8 cellular contexts compared by ENCODE assay signal in genomic region chrX:7925867-7926472, GRCh38. TPM values are rescaled to one million over a fixed set of nuclear protein-coding genes. Genes with fewer than 3 reads are reported as not detected.
DNase-seq lines count a peak whose midpoint lies in the region; ATAC-seq and TF ChIP-seq lines count a peak whose summit lies in the region.

No MANE protein-coding gene starts in this region.

- H3K79me2 ChIP-seq in OCI-LY3 (ENCODE audit: low read length), result no peaks in the 10 kb centered on the region

- TF ChIP-seq CTCF in AG10803 (conservative IDR thresholded peaks at IDR 0.05; ENCODE audit: low read length), result peak; percentile 77
- peak; percentile 73 for TF ChIP-seq CTCF in OCI-LY3 (IDR thresholded peaks at IDR 0.05; ENCODE audit: low read depth, low read length)
- peak; percentile 74 for TF ChIP-seq CTCF in fibroblast of pulmonary artery (IDR thresholded peaks at IDR 0.05; ENCODE audit: low read length, missing control alignments)
- peak in 1 of 3 donors; percentile 31 for TF ChIP-seq CTCF in ovary (IDR thresholded peaks at IDR 0.05)
- TF ChIP-seq CTCF in type B pancreatic cell (conservative IDR thresholded peaks at IDR 0.05), result peak; percentile 91

- no peak for TF ChIP-seq POLR2A in ovary (IDR thresholded peaks at IDR 0.05)

- H3K4me2 ChIP-seq in OCI-LY3 (ENCODE audit: low read length), result peak overlapping the region; percentile 97

- DNase-seq in AG10803 (ENCODE audit: low read depth) (peak; percentile 59), HT-29 (ENCODE audit: low spot score) (peak; percentile 48), activated T-helper 1 cell treated with Interleukin-2 at 50 U/mL for 16 hours (ENCODE audit: low read depth) (peak; percentile 33), fibroblast of pulmonary artery (ENCODE audit: low read depth) (peak; percentile 77), ovary (peak; percentile 13 to 51 (median 38)), type B pancreatic cell (ENCODE audit: extremely low spot score, unreplicated experiment) (no peak)

- H4K20me1 ChIP-seq in OCI-LY3 (ENCODE audit: insufficient read depth, low read length), result no peaks in the 10 kb centered on the region

- H3K4me1 ChIP-seq in OCI-LY3 (ENCODE audit: low read length) (peaks cover 24% of the 10 kb centered on the region; the same call in 1 of the 2 replicates), ovary (ENCODE audit: insufficient read depth) (peaks cover 4% of the 10 kb centered on the region)

- H3K4me1 Mint-ChIP-seq in type B pancreatic cell (ENCODE audit: unreplicated experiment), result peaks cover 9% of the 10 kb centered on the region

- H3K27me3 ChIP-seq in OCI-LY3 (ENCODE audit: low read depth, low read length), result no peaks in the 10 kb centered on the region
- no peaks in the 10 kb centered on the region for H3K27me3 ChIP-seq in ovary

- no peaks in the 10 kb centered on the region for H3K36me3 ChIP-seq in OCI-LY3 (replicated peaks; ENCODE audit: low read depth, low read length)
- no peaks in the 10 kb centered on the region for H3K36me3 ChIP-seq in ovary

- H3K27ac ChIP-seq in OCI-LY3 (ENCODE audit: low read length) (no peak overlapping the region), ovary (no peak overlapping the region)

- WGBS in ovary, 3 donors, result 21 to 32% (median 21%) methylated on average over 9 of the region's 9 CpGs

- H3K9me3 ChIP-seq in OCI-LY3 (ENCODE audit: insufficient read depth, low read length) (no peaks in the 10 kb centered on the region), ovary (no peaks in the 10 kb centered on the region)

- peaks cover 2% of the 10 kb centered on the region for H3K36me3 Mint-ChIP-seq in type B pancreatic cell

- no peak for TF ChIP-seq EP300 in ovary (IDR thresholded peaks at IDR 0.05)

- no peaks in the 10 kb centered on the region for H3K27me3 Mint-ChIP-seq in type B pancreatic cell

- ATAC-seq in GM18870 (IDR thresholded peaks at IDR 0.05; ENCODE audit: unreplicated experiment), result peak; percentile 51

- intact Hi-C loops in ovary (cut with DNase I), result loop anchor here in 1 of 4 donors (10.0 kb wide), 1 partner anchor 781 kb away; the partner anchor contains the start of genes PUDP and STS

- H3K4me3 Mint-ChIP-seq in type B pancreatic cell, result peak overlapping the region; percentile 97

- peak overlapping the region; percentile 89 for H3K9ac ChIP-seq in OCI-LY3 (ENCODE audit: low read length)

- H2AFZ ChIP-seq in OCI-LY3 (ENCODE audit: low read depth, low read length), result no peak overlapping the region

- no peaks in the 10 kb centered on the region for H3K9me3 Mint-ChIP-seq in type B pancreatic cell

- no peak overlapping the region for H3K4me3 ChIP-seq in AG10803 (ENCODE audit: low read length)
- peak overlapping the region; percentile 99 for H3K4me3 ChIP-seq in OCI-LY3 (ENCODE audit: low read length)
- H3K4me3 ChIP-seq in fibroblast of pulmonary artery (replicated peaks; ENCODE audit: low read depth, low read length), result no peak overlapping the region
- H3K4me3 ChIP-seq in ovary, result no peak overlapping the region

- peak overlapping the region; percentile 79 for H3K27ac Mint-ChIP-seq in type B pancreatic cell

RNA-seq across cellular contexts. Expression of gene PNPLA4, which starts 1.2 kb away (rescaled TPM):
- 4.1 and 7.9 TPM in 2 replicates for total RNA-seq in HT-29 (2014; rRNA removed; shearing (Covaris generic))
- total RNA-seq in ovary (10 to 100 TPM; 17.8 to 31.9 (median 24.4) TPM), type B pancreatic cell (ENCODE audit: low replicate concordance) (19.3 and 23.6 TPM in 2 replicates)
- 10 to 100 TPM; 19.7 to 40.6 TPM for polyA plus RNA-seq in ovary
